12 cellular contexts compared by ENCODE assay signal in genomic region chrX:70124678-70125077, GRCh38. TPM values are rescaled to one million over a fixed set of nuclear protein-coding genes. Genes with fewer than 3 reads are reported as not detected.
"Had no signal": no experiment of that assay in that cellular context is flagged by ENCODE, and none has a peak within 500 bp of the region (broad histone marks: within the 10 kb centered on the region; RNA-seq: fewer than 3 reads in every experiment).

No MANE protein-coding gene starts in this region.

- H2AFZ ChIP-seq: GM23248 had no signal

- FAIRE-seq: HTR-8/SVneo had no signal

- H3K4me2 ChIP-seq: KMS-11 had no signal

- H3K9ac ChIP-seq: GM23248, KMS-11 had no signal

- H3K4me3 Mint-ChIP-seq: HFFc6 had no signal

- DNase-seq: GM23248, GOT3, H7, HFFc6, Karpas-422, KBM-7 had no signal

- H3K27ac Mint-ChIP-seq: HFFc6 had no signal

- H3K9me3 ChIP-seq: HAP-1 had no signal

- ATAC-seq: HCT116 had no signal

- H3K9me3 Mint-ChIP-seq: HFFc6 had no signal

- H3K27ac ChIP-seq: GM23248, KMS-11 had no signal

- H3K36me3 ChIP-seq: HAP-1 had no signal

- H3K4me3 ChIP-seq: GM23248, HAP-1 had no signal

RNA-seq across cellular contexts. Expression of gene DGAT2L6, which starts 52.6 kb away (rescaled TPM):
- total RNA-seq: GM23248, H4, H7, HFFc6, HT-29 had no signal
- polyA plus RNA-seq: GM23248 had no signal
